Comparison of ENCODE assay signal across 9 cellular contexts in genomic region chr15:82354549-82354948, GRCh38. TPM values are rescaled to one million over a fixed set of nuclear protein-coding genes. Genes with fewer than 3 reads are reported as not detected.
DNase-seq lines count a peak whose midpoint lies in the region; ATAC-seq, FAIRE-seq and TF ChIP-seq lines count a peak whose summit lies in the region.
"Not testable (repeated sequence)": the region's sequence is repeated elsewhere in the genome, so short reads cannot be mapped to it uniquely, and the experiment has no call there.
"Had no signal": no experiment of that assay in that cellular context is flagged by ENCODE, and none has a peak within 500 bp of the region (broad histone marks: within the 10 kb centered on the region; RNA-seq: fewer than 3 reads in every experiment).

No MANE protein-coding gene starts in this region.

- peak overlapping the region; percentile 43; the same call in 1 of the 2 replicates for H3K9ac ChIP-seq in OCI-LY3 (ENCODE audit: low read length)
- not testable (repeated sequence) for H3K9ac ChIP-seq in K562 (ENCODE audit: insufficient read depth in 1 of 2, low read depth in 2 of 2, low read length in 2 of 2); neural progenitor cell

- H3K27ac ChIP-seq in GM23338 (ENCODE audit: low read depth); OCI-LY3 (ENCODE audit: low read length); K562 (ENCODE audit: extremely low read depth, low read depth, low read length); neural progenitor cell: not testable (repeated sequence)
- H3K27ac ChIP-seq in esophagus squamous epithelium: peak overlapping the region in 3 of 4 donors; percentile 44 to 79 (median 55)

- not testable (repeated sequence) for FAIRE-seq in K562 (lab: Jason Lieb, UNC)

- POLR2A ChIA-PET in AG04449 (lab: Yijun Ruan, JAX); K562 (lab: Yijun Ruan, JAX): not testable (repeated sequence)

- not testable (repeated sequence) for TF ChIP-seq CTCF in AG04449 (IDR thresholded peaks at IDR 0.05; ENCODE audit: insufficient read depth, low read length, missing control alignments); GM23338 (conservative IDR thresholded peaks at IDR 0.05; ENCODE audit: low read depth in 2 of 2); OCI-LY3 (IDR thresholded peaks at IDR 0.05; ENCODE audit: low read depth, low read length); K562 (IDR thresholded peaks at IDR 0.05 in 2 of 3, conservative IDR thresholded peaks at IDR 0.05 in 1 of 3; ENCODE audit: insufficient read depth in 2 of 3, low read depth in 1 of 3, low read length in 3 of 3); esophagus squamous epithelium (IDR thresholded peaks at IDR 0.05); neural progenitor cell (IDR thresholded peaks at IDR 0.05)

- H3K9me3 Mint-ChIP-seq in GM23338; neural progenitor cell; stimulated activated naive CD8-positive, alpha-beta T cell treated with anti-CD3 and anti-CD28 coated beads, Interleukin-15, amount 100 ng/mL, for 72 hours: not testable (repeated sequence)

- not testable (repeated sequence) for H2AFZ ChIP-seq in GM23338; OCI-LY3 (ENCODE audit: low read depth, low read length); neural progenitor cell (replicated peaks)
- peak overlapping the region; percentile 76; the same call in 1 of the 2 replicates for H2AFZ ChIP-seq in K562 (ENCODE audit: low read depth, low read length)

- TF ChIP-seq POLR2A in K562 (conservative IDR thresholded peaks at IDR 0.05); esophagus squamous epithelium (IDR thresholded peaks at IDR 0.05): not testable (repeated sequence)

- not testable (repeated sequence) for H3K9me3 ChIP-seq in OCI-LY3 (ENCODE audit: insufficient read depth, low read length); K562 (replicated peaks; ENCODE audit: control insufficient read depth, insufficient read depth, low read depth, low read length); esophagus squamous epithelium; iPS-18c (ENCODE audit: control insufficient read depth, insufficient read depth, low read length); neural progenitor cell (ENCODE audit: low read depth)

- BruUV-seq in K562 (replicated peaks; lab: Mats Ljungman, UMichigan): not testable (repeated sequence)

- not testable (repeated sequence) for H3K36me3 ChIP-seq in GM23338 (ENCODE audit: insufficient read depth); OCI-LY3 (replicated peaks; ENCODE audit: low read depth, low read length); K562 (ENCODE audit: control insufficient read depth, insufficient read depth, low read length); esophagus squamous epithelium; neural progenitor cell

- intact Hi-C loops in K562 (cut with micrococcal nuclease); esophagus squamous epithelium (cut with DNase I): not testable (repeated sequence)

- H3K27ac Mint-ChIP-seq in GM23338; neural progenitor cell; stimulated activated naive CD8-positive, alpha-beta T cell treated with anti-CD3 and anti-CD28 coated beads, Interleukin-15, amount 100 ng/mL, for 72 hours: not testable (repeated sequence)

- TF ChIP-seq EP300 in K562 (IDR thresholded peaks at IDR 0.05; ENCODE audit: low read length): not testable (repeated sequence)

- TF ChIP-seq RAD21 in K562 (CRISPR knock-in tag; conservative IDR thresholded peaks at IDR 0.05 in 1 of 2, IDR thresholded peaks at IDR 0.05 in 1 of 2): not testable (repeated sequence)

- DNase-seq in AG04449 (ENCODE audit: low read depth, low spot score); GM23338 (ENCODE audit: low spot score); K562 (ENCODE audit: extremely low read depth in 1 of 4, low spot score in 3 of 4); esophagus squamous epithelium (lab: John Stamatoyannopoulos, UW); neural progenitor cell (ENCODE audit: low spot score): not testable (repeated sequence)
- peak; percentile 16 to 40 for DNase-seq in stimulated activated naive CD8-positive, alpha-beta T cell treated with anti-CD3 and anti-CD28 coated beads, Interleukin-15, amount 100 ng/mL, for 72 hours

- H3K36me3 Mint-ChIP-seq in GM23338 (ENCODE audit: low read depth); neural progenitor cell: not testable (repeated sequence)

- H3K4me3 ChIP-seq in AG04449 (ENCODE audit: low read depth, low read length) (peak overlapping the region; percentile 13; the same call in 1 of the 2 replicates), GM23338 (peak overlapping the region; percentile 50), OCI-LY3 (ENCODE audit: low read length) (peak overlapping the region; percentile 70), esophagus squamous epithelium (peak overlapping the region in 3 of 4 donors; percentile 35 to 66 (median 36)), iPS-18c (ENCODE audit: insufficient read depth, low read depth, low read length) (peak overlapping the region; percentile 45; the same call in 1 of the 2 replicates), neural progenitor cell (peak overlapping the region; percentile 55)
- not testable (repeated sequence) for H3K4me3 ChIP-seq in K562

- H4K20me1 ChIP-seq in GM23338 (replicated peaks; ENCODE audit: insufficient read depth); OCI-LY3 (ENCODE audit: insufficient read depth, low read length); K562 (replicated peaks; ENCODE audit: control insufficient read depth, insufficient read depth, low read length); neural progenitor cell (ENCODE audit: low read depth): not testable (repeated sequence)

- H3K4me2 ChIP-seq in GM23338 (peak overlapping the region; percentile 71; the same call in 1 of the 2 replicates), OCI-LY3 (ENCODE audit: low read length) (peak overlapping the region; percentile 64), K562 (ENCODE audit: insufficient read depth, low read length) (peak overlapping the region; percentile 60), neural progenitor cell (peak overlapping the region; percentile 98)

- H3K9me1 ChIP-seq in K562 (ENCODE audit: control insufficient read depth, insufficient read depth, low read length): not testable (repeated sequence)

- not testable (repeated sequence) for H3F3A ChIP-seq in GM23338 (replicated peaks; ENCODE audit: low read depth); neural progenitor cell (ENCODE audit: low read depth)

- not testable (repeated sequence) for ATAC-seq in GM23338; K562; stimulated activated naive CD8-positive, alpha-beta T cell treated with anti-CD3 and anti-CD28 coated beads, Interleukin-15, amount 100 ng/mL, for 72 hours

- H3K27me3 Mint-ChIP-seq in GM23338 (ENCODE audit: insufficient read depth, low read depth, poor library complexity); neural progenitor cell (ENCODE audit: insufficient read depth, low read depth); stimulated activated naive CD8-positive, alpha-beta T cell treated with anti-CD3 and anti-CD28 coated beads, Interleukin-15, amount 100 ng/mL, for 72 hours: not testable (repeated sequence)

- in situ Hi-C loops in K562 (cut with MboI): not testable (repeated sequence)

- CTCF ChIA-PET in AG04449 (lab: Yijun Ruan, JAX); K562 (lab: Yijun Ruan, JAX; ENCODE audit: low intra/inter-chr PET ratio): not testable (repeated sequence)

- not testable (repeated sequence) for H3K9me2 ChIP-seq in GM23338 (ENCODE audit: insufficient read depth)

- 0% methylated on average over 2 of the region's 13 CpGs for WGBS in K562 (ENCODE audit: insufficient coverage, low coverage, missing lambda C conversion rate)
- 0 to 2% methylated on average over 4 to 5 of the region's 13 CpGs for WGBS in esophagus squamous epithelium, 2 donors

- not testable (repeated sequence) for H3K27me3 ChIP-seq in GM23338 (ENCODE audit: insufficient read depth); OCI-LY3 (ENCODE audit: low read depth, low read length); K562 (ENCODE audit: control insufficient read depth in 2 of 2, insufficient read depth in 2 of 2, low read length in 2 of 2); esophagus squamous epithelium; neural progenitor cell

- not testable (repeated sequence) for H3K4me3 Mint-ChIP-seq in GM23338, neural progenitor cell
- H3K4me3 Mint-ChIP-seq in stimulated activated naive CD8-positive, alpha-beta T cell treated with anti-CD3 and anti-CD28 coated beads, Interleukin-15, amount 100 ng/mL, for 72 hours: peak overlapping the region in 1 of 2 donors; percentile 47

- H3K4me1 ChIP-seq in GM23338 (ENCODE audit: insufficient read depth); OCI-LY3 (ENCODE audit: low read length); K562 (replicated peaks in 1 of 2; ENCODE audit: control insufficient read depth in 2 of 2, insufficient read depth in 2 of 2, low read length in 2 of 2); esophagus squamous epithelium; neural progenitor cell: not testable (repeated sequence)

- H3K4me1 Mint-ChIP-seq in GM23338; neural progenitor cell; stimulated activated naive CD8-positive, alpha-beta T cell treated with anti-CD3 and anti-CD28 coated beads, Interleukin-15, amount 100 ng/mL, for 72 hours: not testable (repeated sequence)

- not testable (repeated sequence) for H3K79me2 ChIP-seq in GM23338 (replicated peaks; ENCODE audit: insufficient read depth); OCI-LY3 (ENCODE audit: low read length); K562 (ENCODE audit: control insufficient read depth, insufficient read depth, low read length); neural progenitor cell (ENCODE audit: low read depth)

RNA-seq across cellular contexts. Expression of gene GOLGA6L10, which starts 5.3 kb away (rescaled TPM):
- 0.07 TPM in 1 of 2 replicates, not detected in the other for total RNA-seq in GM23338 (2014; rRNA removed; shearing (Covaris generic))
- 0.23 TPM in 1 of 2 replicates, not detected in the other for polyA plus RNA-seq in GM23338 (2016; fragmentation: Nextera tagmentation; extraction: Ambion mirVana)
- 10.5 and 22.9 TPM in 2 replicates for total RNA-seq in K562 (2011; cell fraction: chromatin; rRNA removed; ENCODE audit: low replicate concordance)
- total RNA-seq in K562 (2011; cell fraction: nucleolus; rRNA removed): 4.5 and 5.5 TPM in 2 replicates
- 22.1 and 29.5 TPM in 2 replicates for total RNA-seq in K562 (2011; cell fraction: nucleoplasm; rRNA removed)
- 2.4 and 2.7 TPM in 2 replicates for total RNA-seq in K562 (2014; rRNA removed)
- 1.9 and 3.0 TPM in 2 replicates for total RNA-seq in K562 (2014; rRNA removed; fragmentation: Illumina TruSeq; extraction: Trizol)
- total RNA-seq in K562 (2015; rRNA removed; fragmentation: Illumina TruSeq; extraction: Trizol): 2.0 TPM in 2 replicates
- 2.2 TPM in 2 replicates for total RNA-seq in K562 (2021)
- polyA plus RNA-seq in K562 (2011; rRNA removed): 4.0 and 4.1 TPM in 2 replicates
- 0.22 and 0.60 TPM in 2 replicates for polyA plus RNA-seq in K562 (2011; cell fraction: cytosol; rRNA removed)
- 6.1 and 8.4 TPM in 2 replicates for polyA plus RNA-seq in K562 (2011; cell fraction: nucleus; rRNA removed)
- 1.3 and 3.8 TPM in 2 replicates for polyA plus RNA-seq in K562 (2012)
- polyA plus RNA-seq in K562 (2014; fragmentation: Illumina TruSeq; extraction: Trizol): 1.5 and 2.0 TPM in 2 replicates
- polyA plus RNA-seq in K562 (2014; fragmentation: Nextera tagmentation; extraction: Ambion mirVana): under 1 TPM; 0.32 to 0.34 TPM
- polyA plus RNA-seq in K562 (2014; rRNA removed): 2.7 and 7.1 TPM in 2 replicates
- polyA minus RNA-seq in K562 (2011; rRNA and poly(A)+ RNA removed): 2.1 and 2.2 TPM in 2 replicates
- 0.86 TPM in 1 of 2 replicates, not detected in the other for polyA minus RNA-seq in K562 (2011; cell fraction: cytosol; rRNA and poly(A)+ RNA removed)
- 3.4 and 7.1 TPM in 2 replicates for polyA minus RNA-seq in K562 (2011; cell fraction: nucleus; rRNA and poly(A)+ RNA removed)
- total RNA-seq in esophagus squamous epithelium: 10 to 100 TPM in 1 of 4 donors, 1 to 10 TPM in 3; 1.3 to 10.9 (median 5.0) TPM
- total RNA-seq in neural progenitor cell (ENCODE audit: low replicate concordance): 1.3 and 2.2 TPM in 2 replicates
- total RNA-seq: HT-29 had no signal
